Comparison of ENCODE assay signal across 1 cellular context in genomic region chr17:19726615-19727376, GRCh38.
TF ChIP-seq lines count a peak whose summit lies in the region.

No MANE protein-coding gene starts in this region.

TF ChIP-seq in K562, 482 proteins besides CTCF, POLR2A, EP300 and RAD21 (continued from another document):
- TF ChIP-seq NR0B1 (IDR thresholded peaks at IDR 0.05; ENCODE audit: partially characterized antibody): no peak
- no peak for TF ChIP-seq ZNF253 (CRISPR knock-in tag; conservative IDR thresholded peaks at IDR 0.05)
- peak; percentile 83 for TF ChIP-seq ZBTB17 (CRISPR knock-in tag; IDR thresholded peaks at IDR 0.05)
- TF ChIP-seq SMAD4 (CRISPR knock-in tag; conservative IDR thresholded peaks at IDR 0.05): no peak
- no peak for TF ChIP-seq ZBTB12 (CRISPR knock-in tag; IDR thresholded peaks at IDR 0.05)
- peak in 1 of 2 experiments; percentile 34; a peak in 1 of 4 replicates for TF ChIP-seq MLLT1 (IDR thresholded peaks at IDR 0.05)
- TF ChIP-seq NUFIP1 (IDR thresholded peaks at IDR 0.05; ENCODE audit: partially characterized antibody): no peak
- no peak for TF ChIP-seq ZNF408 (CRISPR knock-in tag; IDR thresholded peaks at IDR 0.05; ENCODE audit: low read depth)
- no peak for TF ChIP-seq TCF7 (IDR thresholded peaks at IDR 0.05; ENCODE audit: borderline replicate concordance)
- TF ChIP-seq ZNF274 (IDR thresholded peaks at IDR 0.05; ENCODE audit: borderline replicate concordance, low read depth, low read length): no peak
- no peak for TF ChIP-seq NKRF (IDR thresholded peaks at IDR 0.05; ENCODE audit: borderline replicate concordance)
- no peak for TF ChIP-seq SETDB1 (IDR thresholded peaks at IDR 0.05; ENCODE audit: low read length)
- TF ChIP-seq MAZ (CRISPR knock-in tag; conservative IDR thresholded peaks at IDR 0.05 in 1 of 2, IDR thresholded peaks at IDR 0.05 in 1 of 2): no peak
